Comparison of ENCODE assay signal across 25 cellular contexts in genomic region chr5:68054625-68055024, GRCh38.
DNase-seq lines count a peak whose midpoint lies in the region; ATAC-seq and TF ChIP-seq lines count a peak whose summit lies in the region.
"Had no signal": no experiment of that assay in that cellular context is flagged by ENCODE, and none has a peak within 500 bp of the region (broad histone marks: within the 10 kb centered on the region; RNA-seq: fewer than 3 reads in every experiment).

No MANE protein-coding gene starts in this region.

- TF ChIP-seq EP300 in stomach (IDR thresholded peaks at IDR 0.05) = no peak
- no peak for TF ChIP-seq EP300 in esophagus muscularis mucosa (IDR thresholded peaks at IDR 0.05)

- 69 to 81% methylated on average over 3 of the region's 4 CpGs for WGBS in mesodermal cell (ENCODE audit: insufficient coverage in 2 of 2), 2 experiments
- 15 to 30% (median 22%) methylated on average over 4 of the region's 4 CpGs for WGBS in stomach, 5 donors
- WGBS in esophagus muscularis mucosa = 38% methylated on average over 4 of the region's 4 CpGs

- H3K36me3 ChIP-seq in right atrium auricular region = no peaks in the 10 kb centered on the region
- no peaks in the 10 kb centered on the region for H3K36me3 ChIP-seq in mesodermal cell (ENCODE audit: control insufficient read depth, insufficient read depth, low read length)
- no peaks in the 10 kb centered on the region for H3K36me3 ChIP-seq in stomach
- no peaks in the 10 kb centered on the region for H3K36me3 ChIP-seq in esophagus muscularis mucosa
- H3K36me3 ChIP-seq: lower lobe of right lung, thyroid gland had no signal

- H3K27me3 ChIP-seq in right atrium auricular region (no peaks in the 10 kb centered on the region), stomach (no peaks in the 10 kb centered on the region), esophagus muscularis mucosa (no peaks in the 10 kb centered on the region)
- H3K27me3 ChIP-seq: thyroid gland had no signal

- H3K9me3 ChIP-seq in right atrium auricular region (no peaks in the 10 kb centered on the region), mesodermal cell (ENCODE audit: control insufficient read depth, low read length) (peaks cover 6% of the 10 kb centered on the region), stomach (no peaks in the 10 kb centered on the region), esophagus muscularis mucosa (no peaks in the 10 kb centered on the region)
- H3K9me3 ChIP-seq: lower lobe of right lung, thyroid gland had no signal

- H3K4me1 ChIP-seq in right atrium auricular region = peaks cover 0 to 8% of the 10 kb centered on the region in 2 donors
- H3K4me1 ChIP-seq in mesodermal cell (ENCODE audit: control insufficient read depth, insufficient read depth, low read length, poor library complexity, severe bottlenecking) = peaks cover 7% of the 10 kb centered on the region
- H3K4me1 ChIP-seq in stomach = peaks cover 0 to 16% (median 9%) of the 10 kb centered on the region in 4 donors
- peaks cover 6 to 10% (median 8%) of the 10 kb centered on the region in 4 donors for H3K4me1 ChIP-seq in esophagus muscularis mucosa
- H3K4me1 ChIP-seq: lower lobe of right lung, thyroid gland had no signal

- H3K27ac ChIP-seq in right atrium auricular region = no peak overlapping the region
- peak overlapping the region; percentile 52 for H3K27ac ChIP-seq in VCaP
- peak overlapping the region; percentile 33 for H3K27ac ChIP-seq in mesodermal cell (ENCODE audit: low read depth, low read length, severe bottlenecking)
- H3K27ac ChIP-seq in stomach = no peak overlapping the region
- H3K27ac ChIP-seq in esophagus muscularis mucosa (replicated peaks in 1 of 4) = no peak overlapping the region
- H3K27ac ChIP-seq: GM23248, lower lobe of right lung, thyroid gland had no signal

- TF ChIP-seq CTCF in right atrium auricular region (IDR thresholded peaks at IDR 0.05) (no peak), VCaP (conservative IDR thresholded peaks at IDR 0.05) (no peak), stomach (IDR thresholded peaks at IDR 0.05) (no peak), esophagus muscularis mucosa (IDR thresholded peaks at IDR 0.05) (no peak)

- TF ChIP-seq POLR2A in stomach (IDR thresholded peaks at IDR 0.05) = no peak
- TF ChIP-seq POLR2A in esophagus muscularis mucosa (IDR thresholded peaks at IDR 0.05; ENCODE audit: low read depth) = no peak

- H3K4me3 ChIP-seq in right atrium auricular region (no peak overlapping the region), mesodermal cell (ENCODE audit: extremely low read depth, insufficient read depth, low read length, poor library complexity, severe bottlenecking) (no peak overlapping the region), stomach (no peak overlapping the region), esophagus muscularis mucosa (no peak overlapping the region)
- H3K4me3 ChIP-seq: GM23248, lower lobe of right lung, thyroid gland had no signal

- intact Hi-C loops in Right ventricle myocardium superior (cut with DNase I) = no loop called here
- intact Hi-C loops in stomach (cut with DNase I; ENCODE audit: low total_unique reads) = no loop called here
- intact Hi-C loops in esophagus muscularis mucosa (cut with DNase I) = no loop called here

- DNase-seq in Right ventricle myocardium superior (no peak), right atrium auricular region (ENCODE audit: low spot score) (no peak), stomach (peak; percentile 42), esophagus muscularis mucosa (ENCODE audit: extremely low spot score) (no peak), NCI-H128 (lab: John Stamatoyannopoulos, UW; ENCODE audit: unreplicated experiment) (no peak), HuH-7 (ENCODE audit: low spot score) (no peak)
- DNase-seq: ACHN; activated CD4-positive, CD25-positive, alpha-beta regulatory T cell; activated CD8-positive, alpha-beta T cell treated with anti-CD3 and anti-CD28 coated beads for 36 hours; activated gamma-delta T cell treated with Interleukin-2 at 50 U/mL for 16 hours; activated naive CD8-positive, alpha-beta T cell treated with anti-CD3 and anti-CD28 coated beads, Interleukin-2, amount 50 U/mL, for 24 hours; activated T-cell treated with anti-CD3 and anti-CD28 coated beads for 4 hours; DMS79 treated with DMSO at 0.1 percent for 48 hours; GM23248; KG1; lower lobe of right lung; NCI-H146; NCI-H2171; NCI-H526; stimulated activated CD4-positive, alpha-beta T cell treated with anti-CD3 and anti-CD28 coated beads, Interleukin-12 subunit alpha, Interleukin-12 subunit beta, amount 100 ng/mL, for 4 hours; stimulated activated naive CD4-positive, alpha-beta T cell treated with Interleukin-2 at 50 U/mL for 16 hours; thyroid gland had no signal

- ATAC-seq in Right ventricle myocardium superior (ENCODE audit: poor library complexity) = peak; percentile 57
- ATAC-seq: activated CD8-positive, alpha-beta T cell treated with anti-CD3 and anti-CD28 coated beads for 36 hours; activated naive CD8-positive, alpha-beta T cell treated with anti-CD3 and anti-CD28 coated beads, Interleukin-2, amount 50 U/mL, for 24 hours; esophagus mucosa; lower lobe of right lung had no signal

Comparison
In these comparisons a context has a peak if more than half of its experiments do, and no peak if none do; other contexts are left out.
1. H3K27ac ChIP-seq: peak in VCaP (single experiment) and mesodermal cell (single experiment); none in right atrium auricular region (0 of 2), stomach (0 of 5) and esophagus muscularis mucosa (0 of 4).